Comparison of ENCODE assay signal across 27 cellular contexts in the genomic region with DNA sequence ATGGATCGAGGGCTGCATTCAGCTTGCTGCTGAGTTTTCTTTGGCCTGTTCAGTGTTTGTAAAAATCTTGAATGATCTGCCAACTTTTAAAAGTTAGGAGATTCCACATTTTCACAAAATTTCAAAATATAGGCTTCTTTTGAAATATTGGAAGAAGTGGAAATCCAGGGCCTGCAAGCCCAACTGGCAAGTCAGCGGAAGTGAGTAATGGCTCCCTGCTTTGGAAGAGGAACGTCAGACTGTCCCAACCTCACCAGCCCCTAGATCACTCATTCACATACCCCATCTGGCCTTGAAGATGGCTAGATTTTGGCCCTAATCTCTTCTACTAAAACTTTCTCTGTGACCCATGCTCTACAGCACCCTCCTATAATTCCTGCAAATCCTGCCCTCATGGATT.
"Had no signal": no experiment of that assay in that cellular context is flagged by ENCODE, and none has a peak within 500 bp of the region (broad histone marks: within the 10 kb centered on the region; RNA-seq: fewer than 3 reads in every experiment).

No MANE protein-coding gene starts in this region.

- H3K27ac ChIP-seq: body of pancreas, colonic mucosa, epithelial cell of prostate, gastroesophageal sphincter, parathyroid adenoma, psoas muscle, sigmoid colon, stomach, tibial nerve had no signal

- H3K9ac ChIP-seq: parathyroid adenoma had no signal

- H3K27ac Mint-ChIP-seq: activated CD8-positive, alpha-beta T cell treated with anti-CD3 and anti-CD28 coated beads for 36 hours; activated naive CD4-positive, alpha-beta T cell treated with anti-CD3 and anti-CD28 coated beads, Interleukin-2, amount 50 U/mL, for 72 hours; stimulated activated effector memory CD8-positive, alpha-beta T cell treated with anti-CD3 and anti-CD28 coated beads, Interleukin-12 subunit alpha, Interleukin-12 subunit beta, amount 100 ng/mL, for 72 hours; T-helper 1 cell treated with Interleukin-12 subunit alpha and Interleukin-12 subunit beta and Interleukin-4 antibody, amounts not matched to agents 30 μg/mL and 1 μg/mL, for 36 hours had no signal

- H3K9me3 Mint-ChIP-seq: activated CD8-positive, alpha-beta T cell treated with anti-CD3 and anti-CD28 coated beads for 36 hours; activated naive CD4-positive, alpha-beta T cell treated with anti-CD3 and anti-CD28 coated beads, Interleukin-2, amount 50 U/mL, for 72 hours; naive B cell; stimulated activated effector memory CD8-positive, alpha-beta T cell treated with anti-CD3 and anti-CD28 coated beads, Interleukin-12 subunit alpha, Interleukin-12 subunit beta, amount 100 ng/mL, for 72 hours; T-helper 1 cell treated with Interleukin-12 subunit alpha and Interleukin-12 subunit beta and Interleukin-4 antibody, amounts not matched to agents 30 μg/mL and 1 μg/mL, for 36 hours had no signal

- H3K4me3 ChIP-seq: body of pancreas, colonic mucosa, gastroesophageal sphincter, psoas muscle, sigmoid colon, stomach, tibial nerve had no signal

- H3K4me1 ChIP-seq: body of pancreas, colonic mucosa, gastroesophageal sphincter, psoas muscle, sigmoid colon, stomach, tibial nerve had no signal

- DNase-seq: activated CD4-positive, alpha-beta T cell treated with anti-CD3 and anti-CD28 coated beads, Interleukin-2, amount 50 U/mL, for 1 hour; activated CD8-positive, alpha-beta T cell treated with anti-CD3 and anti-CD28 coated beads for 36 hours; activated naive CD4-positive, alpha-beta T cell; activated T-cell treated with anti-CD3 and anti-CD28 coated beads, Interleukin-2, amount 50 U/mL, for 48 hours; aorta; body of pancreas; colonic mucosa; effector CD8-positive, alpha-beta T cell; head of caudate nucleus; hippocampal formation; left cardiac atrium; left ventricle myocardium superior; naive B cell; nucleus accumbens; psoas muscle; sigmoid colon; small intestine; stimulated activated CD4-positive, alpha-beta T cell treated with anti-CD3 and anti-CD28 coated beads, Interleukin-4, amount 100 ng/mL, for 24 hours; stomach; T-helper 9 cell had no signal

- H3K4me3 Mint-ChIP-seq: activated CD8-positive, alpha-beta T cell treated with anti-CD3 and anti-CD28 coated beads for 36 hours; stimulated activated effector memory CD8-positive, alpha-beta T cell treated with anti-CD3 and anti-CD28 coated beads, Interleukin-12 subunit alpha, Interleukin-12 subunit beta, amount 100 ng/mL, for 72 hours; T-helper 1 cell treated with Interleukin-12 subunit alpha and Interleukin-12 subunit beta and Interleukin-4 antibody, amounts not matched to agents 30 μg/mL and 1 μg/mL, for 36 hours had no signal

- ATAC-seq: activated CD8-positive, alpha-beta T cell treated with anti-CD3 and anti-CD28 coated beads for 36 hours; activated naive CD4-positive, alpha-beta T cell treated with anti-CD3 and anti-CD28 coated beads, Interleukin-2, amount 50 U/mL, for 72 hours; body of pancreas; gastroesophageal sphincter; left ventricle myocardium superior; psoas muscle; stimulated activated effector memory CD8-positive, alpha-beta T cell treated with anti-CD3 and anti-CD28 coated beads, Interleukin-12 subunit alpha, Interleukin-12 subunit beta, amount 100 ng/mL, for 72 hours had no signal

- H3K36me3 ChIP-seq: colonic mucosa had no signal

- H3K27me3 Mint-ChIP-seq: activated CD8-positive, alpha-beta T cell treated with anti-CD3 and anti-CD28 coated beads for 36 hours; naive B cell had no signal

- H3K9me3 ChIP-seq: body of pancreas, colonic mucosa, gastroesophageal sphincter, psoas muscle, sigmoid colon, stomach, tibial nerve had no signal

- H3K27me3 ChIP-seq: body of pancreas, colonic mucosa, gastroesophageal sphincter, sigmoid colon, stomach, tibial nerve had no signal
